In genomic region chr12:68831751-68832503, GRCh38 we compare ENCODE assay signal across 24 cellular contexts.
"Had no signal": no experiment of that assay in that cellular context is flagged by ENCODE, and none has a peak within 500 bp of the region (broad histone marks: within the 10 kb centered on the region; RNA-seq: fewer than 3 reads in every experiment).

No MANE protein-coding gene starts in this region.

- H3K79me2 ChIP-seq: parathyroid adenoma had no signal

- H3K27me3 ChIP-seq: neutrophil, tibial artery, uterus had no signal

- H3K4me1 ChIP-seq: uterus had no signal

- H3K9ac ChIP-seq: parathyroid adenoma had no signal

- H3K27ac Mint-ChIP-seq: activated B cell treated with CpG ODN at 0.5 μM for 24 hours; activated CD4-positive, alpha-beta T cell treated with anti-CD3 and anti-CD28 coated beads, Interleukin-2, amount 10 ng/mL, durations not matched to agents 24 days and 14 days; activated CD8-positive, alpha-beta T cell treated with anti-CD3 and anti-CD28 coated beads, Interleukin-2, amount 10 ng/mL, durations not matched to agents 7 days and 5 days; activated naive CD4-positive, alpha-beta T cell treated with anti-CD3 and anti-CD28 coated beads, Interleukin-2, amount 10 ng/mL, durations not matched to agents 7 days and 5 days; activated naive CD8-positive, alpha-beta T cell treated with anti-CD3 and anti-CD28 coated beads, Interleukin-2, amount 50 U/mL, for 24 hours; activated T-cell treated with anti-CD3 and anti-CD28 coated beads, Interleukin-2, amount 50 U/mL, for 24 hours; natural killer cell treated with Interleukin-12 subunit alpha and Interleukin-12 subunit beta and Interleukin-15 and Interleukin-18, amount 100 ng/mL, for 72 hours; T-helper 2 cell treated with Interferon-gamma antibody and Interleukin-4, amounts not matched to agents 5 μg/mL and 100 μg/mL, for 36 hours had no signal

- FAIRE-seq: endometrium, islet of Langerhans had no signal

- H3K9me3 ChIP-seq: neutrophil, tibial artery, uterus had no signal

- H3K36me3 ChIP-seq: uterus had no signal

- H3K9me3 Mint-ChIP-seq: activated B cell treated with CpG ODN at 0.5 μM for 24 hours; activated CD4-positive, alpha-beta T cell treated with anti-CD3 and anti-CD28 coated beads, Interleukin-2, amount 10 ng/mL, durations not matched to agents 24 days and 14 days; activated naive CD4-positive, alpha-beta T cell treated with anti-CD3 and anti-CD28 coated beads, Interleukin-2, amount 10 ng/mL, durations not matched to agents 7 days and 5 days; activated naive CD8-positive, alpha-beta T cell treated with anti-CD3 and anti-CD28 coated beads, Interleukin-2, amount 50 U/mL, for 24 hours; activated T-cell treated with anti-CD3 and anti-CD28 coated beads, Interleukin-2, amount 50 U/mL, for 24 hours; natural killer cell treated with Interleukin-12 subunit alpha and Interleukin-12 subunit beta and Interleukin-15 and Interleukin-18, amount 100 ng/mL, for 72 hours; T-helper 2 cell treated with Interferon-gamma antibody and Interleukin-4, amounts not matched to agents 5 μg/mL and 100 μg/mL, for 36 hours had no signal

- H2AFZ ChIP-seq: parathyroid adenoma had no signal

- H3K4me3 ChIP-seq: coronary artery, tibial artery, uterus had no signal

- DNase-seq: activated B cell treated with CpG ODN at 0.5 μM for 24 hours; activated CD8-positive, alpha-beta T cell treated with anti-CD3 and anti-CD28 coated beads, Interleukin-2, amount 10 ng/mL, durations not matched to agents 7 days and 5 days; activated effector memory CD4-positive, alpha-beta T cell treated with Interleukin-2 at 50 U/mL for 16 hours; activated naive CD4-positive, alpha-beta T cell treated with anti-CD3 and anti-CD28 coated beads, Interleukin-2, amount 10 ng/mL, durations not matched to agents 7 days and 5 days; activated naive CD8-positive, alpha-beta T cell treated with anti-CD3 and anti-CD28 coated beads, Interleukin-2, amount 50 U/mL, for 24 hours; activated T-cell treated with anti-CD3 and anti-CD28 coated beads, Interleukin-2, amount 50 U/mL, for 24 hours; aorta; foreskin melanocyte; glutamatergic neuron; hippocampal formation; left cardiac atrium; stimulated activated CD4-positive, alpha-beta T cell treated with anti-CD3 and anti-CD28 coated beads, Interleukin-12 subunit alpha, Interleukin-12 subunit beta, amount 100 ng/mL, for 4 hours; stimulated activated CD4-positive, alpha-beta T cell treated with anti-CD3 and anti-CD28 coated beads, Interleukin-1b, Interleukin-23, amount 100 ng/mL, for 48 hours; stimulated activated naive CD4-positive, alpha-beta T cell treated with Interleukin-2 at 50 U/mL for 16 hours; tibial artery; uterus had no signal

- H3K4me3 Mint-ChIP-seq: activated B cell treated with CpG ODN at 0.5 μM for 24 hours; activated CD4-positive, alpha-beta T cell treated with anti-CD3 and anti-CD28 coated beads, Interleukin-2, amount 10 ng/mL, durations not matched to agents 24 days and 14 days; activated CD8-positive, alpha-beta T cell treated with anti-CD3 and anti-CD28 coated beads, Interleukin-2, amount 10 ng/mL, durations not matched to agents 7 days and 5 days; activated naive CD4-positive, alpha-beta T cell treated with anti-CD3 and anti-CD28 coated beads, Interleukin-2, amount 10 ng/mL, durations not matched to agents 7 days and 5 days; activated naive CD8-positive, alpha-beta T cell treated with anti-CD3 and anti-CD28 coated beads, Interleukin-2, amount 50 U/mL, for 24 hours; activated T-cell treated with anti-CD3 and anti-CD28 coated beads, Interleukin-2, amount 50 U/mL, for 24 hours; natural killer cell treated with Interleukin-12 subunit alpha and Interleukin-12 subunit beta and Interleukin-15 and Interleukin-18, amount 100 ng/mL, for 72 hours; T-helper 2 cell treated with Interferon-gamma antibody and Interleukin-4, amounts not matched to agents 5 μg/mL and 100 μg/mL, for 36 hours had no signal

- ATAC-seq: activated CD8-positive, alpha-beta T cell treated with anti-CD3 and anti-CD28 coated beads, Interleukin-2, amount 10 ng/mL, durations not matched to agents 7 days and 5 days; activated naive CD8-positive, alpha-beta T cell treated with anti-CD3 and anti-CD28 coated beads, Interleukin-2, amount 50 U/mL, for 24 hours; left cardiac atrium; natural killer cell treated with Interleukin-12 subunit alpha and Interleukin-12 subunit beta and Interleukin-15 and Interleukin-18, amount 100 ng/mL, for 72 hours had no signal

- H3K27ac ChIP-seq: coronary artery, neutrophil, parathyroid adenoma, tibial artery, uterus had no signal

- H3K27me3 Mint-ChIP-seq: activated B cell treated with CpG ODN at 0.5 μM for 24 hours; activated CD4-positive, alpha-beta T cell treated with anti-CD3 and anti-CD28 coated beads, Interleukin-2, amount 10 ng/mL, durations not matched to agents 24 days and 14 days; activated naive CD4-positive, alpha-beta T cell treated with anti-CD3 and anti-CD28 coated beads, Interleukin-2, amount 10 ng/mL, durations not matched to agents 7 days and 5 days; activated naive CD8-positive, alpha-beta T cell treated with anti-CD3 and anti-CD28 coated beads, Interleukin-2, amount 50 U/mL, for 24 hours; activated T-cell treated with anti-CD3 and anti-CD28 coated beads, Interleukin-2, amount 50 U/mL, for 24 hours; natural killer cell treated with Interleukin-12 subunit alpha and Interleukin-12 subunit beta and Interleukin-15 and Interleukin-18, amount 100 ng/mL, for 72 hours had no signal
